ENCODE assay signal across 11 cellular contexts in the genomic region with DNA sequence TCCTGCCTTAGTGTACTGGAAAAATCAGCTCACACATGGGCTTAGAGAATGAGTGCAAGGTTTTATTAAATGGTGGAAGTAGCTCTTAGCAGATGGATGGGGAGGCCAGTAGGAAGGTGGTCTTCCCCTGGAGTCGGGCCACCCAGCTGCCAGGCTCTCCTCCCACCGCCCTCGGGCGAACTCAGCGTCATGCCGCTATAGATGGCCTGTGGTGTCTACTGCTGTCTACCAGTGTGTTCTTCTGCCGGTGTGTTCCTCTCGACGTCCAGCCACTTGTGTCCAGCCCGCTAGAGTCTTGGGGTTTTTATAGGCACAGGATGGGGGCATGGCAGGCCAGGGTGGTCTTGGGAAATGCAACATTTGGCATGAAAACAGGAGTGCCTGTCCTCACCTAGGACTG.
"Had no signal": no experiment of that assay in that cellular context is flagged by ENCODE, and none has a peak within 500 bp of the region (broad histone marks: within the 10 kb centered on the region; RNA-seq: fewer than 3 reads in every experiment).

No MANE protein-coding gene starts in this region.

- H3K27ac Mint-ChIP-seq: GM23338, H9, HFFc6 had no signal

- H3K9me3 ChIP-seq: HAP-1 had no signal

- H3K9ac ChIP-seq: GM23248 had no signal

- FAIRE-seq: H1, H54 had no signal

- H3K4me1 ChIP-seq: HAP-1 had no signal

- H3K4me1 Mint-ChIP-seq: GM23338, H9 had no signal

- DNase-seq: GM23248, GOT3, H7, H9, HCEC 1CT, HFFc6 had no signal

- H3K4me3 Mint-ChIP-seq: GM23338, H9, HFFc6 had no signal

- H3K36me3 ChIP-seq: HAP-1 had no signal

- H3K4me2 ChIP-seq: GM23338 had no signal

- ATAC-seq: GM23338, HCT116 had no signal

- H3K4me3 ChIP-seq: GM23248, GM23338, HAP-1 had no signal

- H3K27ac ChIP-seq: GM23248 had no signal

- H3K9me3 Mint-ChIP-seq: GM23338, H9 had no signal

- H2AFZ ChIP-seq: GM23248, GM23338 had no signal
